In the genomic region with DNA sequence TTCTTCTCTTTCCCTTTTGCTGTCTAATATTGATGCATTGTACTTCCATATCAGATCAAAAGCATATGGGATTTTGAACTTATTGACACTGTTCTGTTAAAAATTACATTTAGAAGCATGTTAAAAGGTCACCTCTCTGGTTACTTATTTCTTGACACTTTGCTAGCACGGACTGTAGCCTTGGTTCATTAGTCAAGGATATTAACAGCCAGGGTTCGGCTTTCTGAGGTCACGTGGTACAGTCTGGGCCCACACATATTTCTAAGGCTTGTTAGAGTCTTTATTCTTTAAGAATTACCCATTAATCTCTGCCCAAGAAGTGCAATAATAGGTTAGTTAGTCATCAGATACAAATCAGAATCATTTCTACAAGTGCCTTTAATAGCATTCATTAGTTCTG, we compare ENCODE assay signal across 1 cellular context.
TF ChIP-seq lines count a peak whose summit lies in the region.

No MANE protein-coding gene starts in this region.

TF ChIP-seq in SK-N-SH, 30 proteins besides CTCF, POLR2A, EP300 and RAD21 (continued from another document):
- TF ChIP-seq, protein P1, sequence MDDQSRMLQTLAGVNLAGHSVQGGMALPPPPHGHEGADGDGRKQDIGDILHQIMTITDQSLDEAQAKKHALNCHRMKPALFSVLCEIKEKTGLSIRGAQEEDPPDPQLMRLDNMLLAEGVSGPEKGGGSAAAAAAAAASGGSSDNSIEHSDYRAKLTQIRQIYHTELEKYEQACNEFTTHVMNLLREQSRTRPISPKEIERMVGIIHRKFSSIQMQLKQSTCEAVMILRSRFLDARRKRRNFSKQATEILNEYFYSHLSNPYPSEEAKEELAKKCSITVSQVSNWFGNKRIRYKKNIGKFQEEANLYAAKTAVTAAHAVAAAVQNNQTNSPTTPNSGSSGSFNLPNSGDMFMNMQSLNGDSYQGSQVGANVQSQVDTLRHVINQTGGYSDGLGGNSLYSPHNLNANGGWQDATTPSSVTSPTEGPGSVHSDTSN (IDR thresholded peaks at IDR 0.05) = no peak
- no peak for TF ChIP-seq NFIC (IDR thresholded peaks at IDR 0.05; ENCODE audit: borderline replicate concordance)
- TF ChIP-seq, protein P2, sequence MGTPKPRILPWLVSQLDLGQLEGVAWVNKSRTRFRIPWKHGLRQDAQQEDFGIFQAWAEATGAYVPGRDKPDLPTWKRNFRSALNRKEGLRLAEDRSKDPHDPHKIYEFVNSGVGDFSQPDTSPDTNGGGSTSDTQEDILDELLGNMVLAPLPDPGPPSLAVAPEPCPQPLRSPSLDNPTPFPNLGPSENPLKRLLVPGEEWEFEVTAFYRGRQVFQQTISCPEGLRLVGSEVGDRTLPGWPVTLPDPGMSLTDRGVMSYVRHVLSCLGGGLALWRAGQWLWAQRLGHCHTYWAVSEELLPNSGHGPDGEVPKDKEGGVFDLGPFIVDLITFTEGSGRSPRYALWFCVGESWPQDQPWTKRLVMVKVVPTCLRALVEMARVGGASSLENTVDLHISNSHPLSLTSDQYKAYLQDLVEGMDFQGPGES (IDR thresholded peaks at IDR 0.05; ENCODE audit: low read depth, low read length) = no peak
- TF ChIP-seq RFX5 (IDR thresholded peaks at IDR 0.05; ENCODE audit: low read length) = no peak
- TF ChIP-seq, protein P3, sequence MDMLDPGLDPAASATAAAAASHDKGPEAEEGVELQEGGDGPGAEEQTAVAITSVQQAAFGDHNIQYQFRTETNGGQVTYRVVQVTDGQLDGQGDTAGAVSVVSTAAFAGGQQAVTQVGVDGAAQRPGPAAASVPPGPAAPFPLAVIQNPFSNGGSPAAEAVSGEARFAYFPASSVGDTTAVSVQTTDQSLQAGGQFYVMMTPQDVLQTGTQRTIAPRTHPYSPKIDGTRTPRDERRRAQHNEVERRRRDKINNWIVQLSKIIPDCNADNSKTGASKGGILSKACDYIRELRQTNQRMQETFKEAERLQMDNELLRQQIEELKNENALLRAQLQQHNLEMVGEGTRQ (IDR thresholded peaks at IDR 0.05; ENCODE audit: borderline replicate concordance, low read depth, low read length) = no peak
- TF ChIP-seq FOXJ3 (CRISPR knock-in tag; IDR thresholded peaks at IDR 0.05) = no peak
- TF ChIP-seq MXI1 (IDR thresholded peaks at IDR 0.05; ENCODE audit: low read depth, low read length) = no peak
- no peak for TF ChIP-seq NRF1 (IDR thresholded peaks at IDR 0.05; ENCODE audit: low read depth, low read length)
- no peak for TF ChIP-seq YY1 (IDR thresholded peaks at IDR 0.05; ENCODE audit: low read depth)
- TF ChIP-seq JUND (IDR thresholded peaks at IDR 0.05) = no peak
- TF ChIP-seq, protein P4, sequence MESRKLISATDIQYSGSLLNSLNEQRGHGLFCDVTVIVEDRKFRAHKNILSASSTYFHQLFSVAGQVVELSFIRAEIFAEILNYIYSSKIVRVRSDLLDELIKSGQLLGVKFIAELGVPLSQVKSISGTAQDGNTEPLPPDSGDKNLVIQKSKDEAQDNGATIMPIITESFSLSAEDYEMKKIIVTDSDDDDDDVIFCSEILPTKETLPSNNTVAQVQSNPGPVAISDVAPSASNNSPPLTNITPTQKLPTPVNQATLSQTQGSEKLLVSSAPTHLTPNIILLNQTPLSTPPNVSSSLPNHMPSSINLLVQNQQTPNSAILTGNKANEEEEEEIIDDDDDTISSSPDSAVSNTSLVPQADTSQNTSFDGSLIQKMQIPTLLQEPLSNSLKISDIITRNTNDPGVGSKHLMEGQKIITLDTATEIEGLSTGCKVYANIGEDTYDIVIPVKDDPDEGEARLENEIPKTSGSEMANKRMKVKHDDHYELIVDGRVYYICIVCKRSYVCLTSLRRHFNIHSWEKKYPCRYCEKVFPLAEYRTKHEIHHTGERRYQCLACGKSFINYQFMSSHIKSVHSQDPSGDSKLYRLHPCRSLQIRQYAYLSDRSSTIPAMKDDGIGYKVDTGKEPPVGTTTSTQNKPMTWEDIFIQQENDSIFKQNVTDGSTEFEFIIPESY (IDR thresholded peaks at IDR 0.05; ENCODE audit: borderline replicate concordance, low read depth) = no peak
- no peak for TF ChIP-seq RXRA (IDR thresholded peaks at IDR 0.05; ENCODE audit: borderline replicate concordance, low read depth)
- TF ChIP-seq, protein P5, sequence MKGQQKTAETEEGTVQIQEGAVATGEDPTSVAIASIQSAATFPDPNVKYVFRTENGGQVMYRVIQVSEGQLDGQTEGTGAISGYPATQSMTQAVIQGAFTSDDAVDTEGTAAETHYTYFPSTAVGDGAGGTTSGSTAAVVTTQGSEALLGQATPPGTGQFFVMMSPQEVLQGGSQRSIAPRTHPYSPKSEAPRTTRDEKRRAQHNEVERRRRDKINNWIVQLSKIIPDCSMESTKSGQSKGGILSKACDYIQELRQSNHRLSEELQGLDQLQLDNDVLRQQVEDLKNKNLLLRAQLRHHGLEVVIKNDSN (IDR thresholded peaks at IDR 0.05; ENCODE audit: borderline replicate concordance, low read depth) = no peak
